17 cellular contexts compared by ENCODE assay signal in the genomic region with DNA sequence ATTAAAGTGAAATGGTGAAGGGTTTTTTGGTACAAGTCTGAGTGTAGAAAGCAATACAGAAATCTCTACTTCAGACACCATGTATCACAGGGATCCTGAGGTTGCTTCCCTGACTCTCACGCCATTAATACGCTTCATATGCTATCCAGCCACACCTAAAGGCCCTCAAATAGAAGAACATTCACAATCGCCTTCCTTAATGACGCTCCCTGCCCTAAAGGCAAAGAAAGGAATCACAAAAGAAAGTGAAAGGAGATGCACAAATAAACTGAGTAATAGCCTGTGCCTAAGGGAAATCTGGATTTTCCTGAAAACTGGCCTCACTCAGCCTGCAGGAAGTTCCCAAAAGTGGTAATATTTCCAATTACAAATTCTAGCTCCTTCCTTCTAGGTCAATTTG.
DNase-seq lines count a peak whose midpoint lies in the region; ATAC-seq and TF ChIP-seq lines count a peak whose summit lies in the region.
"Had no signal": no experiment of that assay in that cellular context is flagged by ENCODE, and none has a peak within 500 bp of the region (broad histone marks: within the 10 kb centered on the region; RNA-seq: fewer than 3 reads in every experiment).

No MANE protein-coding gene starts in this region.

- peak; percentile 19 for DNase-seq in Daoy (ENCODE audit: low read depth)
- peak; percentile 37 for DNase-seq in RPMI7951 (ENCODE audit: low read depth)
- DNase-seq in epithelial cell of esophagus (ENCODE audit: low read depth) = peak; percentile 9
- DNase-seq in left cardiac atrium = no peak
- no peak for DNase-seq in NCI-H82 (lab: John Stamatoyannopoulos, UW)
- DNase-seq in nephron progenitor cell = no peak
- DNase-seq in ureter (ENCODE audit: low spot score) = no peak
- DNase-seq: 8988T; AML-193; Caco-2; CD8-positive, alpha-beta memory T cell; DND-41; GOT3; H9 had no signal

- no peaks in the 10 kb centered on the region for H3K9me3 ChIP-seq in mucosa of rectum (ENCODE audit: control insufficient read depth in 2 of 2, low read length in 2 of 2)
- H3K9me3 ChIP-seq: BLaER1, Caco-2 had no signal

- TF ChIP-seq CTCF in epithelial cell of esophagus (IDR thresholded peaks at IDR 0.05; ENCODE audit: insufficient read depth, low read depth, low read length, missing control alignments) = no peak
- no peak for TF ChIP-seq CTCF in nephron progenitor cell (IDR thresholded peaks at IDR 0.05)

- peaks cover 41% of the 10 kb centered on the region for H3K36me3 Mint-ChIP-seq in nephron progenitor cell (ENCODE audit: low read depth)
- H3K36me3 Mint-ChIP-seq: CD8-positive, alpha-beta memory T cell had no signal

- peaks cover 4 to 19% of the 10 kb centered on the region in 2 donors for H3K4me1 ChIP-seq in mucosa of rectum (ENCODE audit: control insufficient read depth in 2 of 2, insufficient read depth in 2 of 2, low read length in 2 of 2)
- H3K4me1 ChIP-seq: BLaER1 had no signal

- peaks cover 32% of the 10 kb centered on the region for H3K4me1 Mint-ChIP-seq in nephron progenitor cell
- H3K4me1 Mint-ChIP-seq: CD8-positive, alpha-beta memory T cell had no signal

- no peaks in the 10 kb centered on the region for H3K36me3 ChIP-seq in mucosa of rectum (ENCODE audit: control insufficient read depth in 2 of 2, insufficient read depth in 2 of 2, low read length in 2 of 2)
- H3K36me3 ChIP-seq: BLaER1 had no signal

- intact Hi-C loops in left cardiac atrium (cut with DNase I) = no loop called here

- ATAC-seq in left cardiac atrium = no peak
- ATAC-seq: GM12878 had no signal

- H3K27me3 Mint-ChIP-seq in nephron progenitor cell (ENCODE audit: low read depth, poor library complexity) = no peaks in the 10 kb centered on the region
- H3K27me3 Mint-ChIP-seq: CD8-positive, alpha-beta memory T cell had no signal

- no peaks in the 10 kb centered on the region for H3K27me3 ChIP-seq in mucosa of rectum (ENCODE audit: control insufficient read depth in 2 of 2, insufficient read depth in 2 of 2, low read length in 2 of 2)
- H3K27me3 ChIP-seq: BLaER1 had no signal

- H3K27ac ChIP-seq in mucosa of rectum (ENCODE audit: low read depth in 2 of 2, low read length in 2 of 2) = peak overlapping the region; percentile 35 to 65
- H3K27ac ChIP-seq: BLaER1 had no signal

- no peak overlapping the region for H3K4me3 ChIP-seq in epithelial cell of esophagus (ENCODE audit: low read length)
- H3K4me3 ChIP-seq in mucosa of rectum (ENCODE audit: low read length in 2 of 2) = peak overlapping the region in 1 of 2 donors; percentile 37
- H3K4me3 ChIP-seq: BLaER1, GM12878 had no signal

- no peak overlapping the region for H3K4me3 Mint-ChIP-seq in nephron progenitor cell
- H3K4me3 Mint-ChIP-seq: CD8-positive, alpha-beta memory T cell; H9 had no signal

- H3K9ac ChIP-seq in mucosa of rectum (ENCODE audit: low read depth in 1 of 2, low read length in 2 of 2) = peak overlapping the region in 1 of 2 donors; percentile 27
- H3K9ac ChIP-seq: BLaER1 had no signal

- H3K9me3 Mint-ChIP-seq in nephron progenitor cell = no peaks in the 10 kb centered on the region
- H3K9me3 Mint-ChIP-seq: CD8-positive, alpha-beta memory T cell; H9 had no signal

- H3K27ac Mint-ChIP-seq in nephron progenitor cell = no peak overlapping the region
- H3K27ac Mint-ChIP-seq: CD8-positive, alpha-beta memory T cell had no signal

Comparison
In these comparisons a context has a peak if more than half of its experiments do, and no peak if none do; other contexts are left out.
1. DNase-seq: peak in Daoy (single experiment), RPMI7951 (single experiment) and epithelial cell of esophagus (single experiment); none in left cardiac atrium (single experiment), NCI-H82 (single experiment), nephron progenitor cell (single experiment) and ureter (single experiment).